20 cellular contexts compared by ENCODE assay signal in the genomic region with DNA sequence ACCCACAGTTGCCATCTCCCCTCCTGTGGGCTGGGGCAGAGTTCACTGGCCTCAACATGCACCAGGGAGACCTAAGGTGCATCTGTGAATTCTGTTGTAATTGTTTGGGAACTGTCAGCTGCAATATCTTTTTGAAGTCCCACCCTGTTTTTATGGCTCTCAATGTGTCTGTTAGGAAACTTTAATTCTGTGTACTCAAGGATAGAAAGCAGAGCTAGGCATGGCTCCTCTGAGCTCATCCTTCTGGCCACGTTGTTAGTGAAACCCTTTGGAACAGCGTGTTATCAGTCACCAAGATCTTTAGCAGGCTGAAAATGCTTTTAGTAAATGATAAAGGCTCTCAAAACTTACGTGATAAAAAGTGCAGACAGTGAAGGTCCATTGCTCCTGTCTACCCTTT. TPM values are rescaled to one million over a fixed set of nuclear protein-coding genes. Genes with fewer than 3 reads are reported as not detected.
DNase-seq lines count a peak whose midpoint lies in the region; ATAC-seq, FAIRE-seq and TF ChIP-seq lines count a peak whose summit lies in the region.
"Had no signal": no experiment of that assay in that cellular context is flagged by ENCODE, and none has a peak within 500 bp of the region (broad histone marks: within the 10 kb centered on the region; RNA-seq: fewer than 3 reads in every experiment).

No MANE protein-coding gene starts in this region.

- H3K27ac ChIP-seq in mammary epithelial cell (ENCODE audit: insufficient read depth, low read depth, low read length) (peak overlapping the region; percentile 93), breast epithelium (peak overlapping the region in 1 of 2 donors; percentile 0), astrocyte (ENCODE audit: low read depth, low read length) (peak overlapping the region; percentile 62), keratinocyte (ENCODE audit: control insufficient read depth, insufficient read depth, low read length) (peak overlapping the region; percentile 98), small intestine (ENCODE audit: low read depth in 1 of 2, low read length in 1 of 2) (no peak overlapping the region), gastroesophageal sphincter (no peak overlapping the region)
- H3K27ac ChIP-seq: 22Rv1, ascending aorta, HL-60 had no signal

- no peak for TF ChIP-seq POLR2A in breast epithelium (IDR thresholded peaks at IDR 0.05)
- no peak for TF ChIP-seq POLR2A in H54 (IDR thresholded peaks at IDR 0.05; ENCODE audit: low read depth, low read length)
- TF ChIP-seq POLR2A in gastroesophageal sphincter (IDR thresholded peaks at IDR 0.05): no peak

- dilution Hi-C loops in mammary epithelial cell (cut with HindIII; ENCODE audit: low sequenced_read_pairs) (loop anchor here (5.0 kb wide), 3 partner anchors 68 to 187 kb away; no protein-coding TSS in a partner anchor), keratinocyte (cut with MboI; ENCODE audit: extremely low pct_ligation_motif_present, low sequenced_read_pairs) (no loop called here)

- H3K27me3 Mint-ChIP-seq in astrocyte (ENCODE audit: low read depth, unreplicated experiment): peaks cover 3% of the 10 kb centered on the region

- in situ Hi-C loops in mammary epithelial cell (cut with MboI; ENCODE audit: low sequenced_read_pairs in 2 of 2): no loop called here

- no peak for TF ChIP-seq EP300 in gastroesophageal sphincter (IDR thresholded peaks at IDR 0.05)

- H3K36me3 Mint-ChIP-seq in astrocyte (ENCODE audit: low read depth, unreplicated experiment): no peaks in the 10 kb centered on the region

- FAIRE-seq in astrocyte (lab: Jason Lieb, UNC): no peak
- FAIRE-seq in keratinocyte (lab: Jason Lieb, UNC): no peak
- FAIRE-seq in small intestine (lab: Jason Lieb, UNC): no peak
- FAIRE-seq in H54 (lab: Jason Lieb, UNC): no peak

- H3K36me3 ChIP-seq in mammary epithelial cell (ENCODE audit: insufficient read depth, low read length) (no peaks in the 10 kb centered on the region), breast epithelium (no peaks in the 10 kb centered on the region), astrocyte (ENCODE audit: insufficient read depth, low read length) (no peaks in the 10 kb centered on the region), keratinocyte (ENCODE audit: control insufficient read depth in 2 of 2, extremely low read depth in 1 of 2, insufficient read depth in 2 of 2, low read length in 2 of 2) (no peaks in the 10 kb centered on the region), small intestine (ENCODE audit: control insufficient read depth in 2 of 2, insufficient read depth in 2 of 2, low read length in 2 of 2) (no peaks in the 10 kb centered on the region), gastroesophageal sphincter (no peaks in the 10 kb centered on the region)
- H3K36me3 ChIP-seq: ascending aorta, HAP-1 had no signal

- H3K79me2 ChIP-seq in mammary epithelial cell (ENCODE audit: insufficient read depth, low read length) (no peaks in the 10 kb centered on the region), astrocyte (ENCODE audit: insufficient read depth, low read length) (no peaks in the 10 kb centered on the region), keratinocyte (ENCODE audit: control insufficient read depth, insufficient read depth, low read length) (no peaks in the 10 kb centered on the region)

- H3K27ac Mint-ChIP-seq in astrocyte (ENCODE audit: unreplicated experiment): peak overlapping the region; percentile 88

- no peak for TF ChIP-seq CTCF in mammary epithelial cell (conservative IDR thresholded peaks at IDR 0.05 in 1 of 2, IDR thresholded peaks at IDR 0.05 in 1 of 2; ENCODE audit: extremely low read depth in 1 of 2, insufficient read depth in 1 of 2, low read depth in 1 of 2, low read length in 2 of 2)
- TF ChIP-seq CTCF in breast epithelium (IDR thresholded peaks at IDR 0.05): no peak
- TF ChIP-seq CTCF in astrocyte (IDR thresholded peaks at IDR 0.05; ENCODE audit: insufficient read depth, low read depth, low read length): no peak
- TF ChIP-seq CTCF in keratinocyte (optimal IDR thresholded peaks at IDR 0.05 in 1 of 3, IDR thresholded peaks at IDR 0.05 in 1 of 3, conservative IDR thresholded peaks at IDR 0.05 in 1 of 3; ENCODE audit: extremely low read depth in 1 of 3, insufficient read depth in 2 of 3, low read length in 3 of 3): no peak
- no peak for TF ChIP-seq CTCF in gastroesophageal sphincter (IDR thresholded peaks at IDR 0.05)
- no peak for TF ChIP-seq CTCF in omental fat pad (IDR thresholded peaks at IDR 0.05)

- ATAC-seq in gastroesophageal sphincter (no peak), omental fat pad (ENCODE audit: low FRiP score) (no peak)
- ATAC-seq: left ventricle myocardium superior had no signal

- intact Hi-C loops in mammary epithelial cell (cut with micrococcal nuclease): loop anchor here (2.0 kb wide), 1 partner anchor 34 kb away; the partner anchor contains the start of gene MTMR10
- intact Hi-C loops in breast epithelium (cut with DNase I; ENCODE audit: low total_unique reads): no loop called here

- H3K9me3 ChIP-seq in mammary epithelial cell (replicated peaks; ENCODE audit: insufficient read depth, low read length) (no peaks in the 10 kb centered on the region), breast epithelium (no peaks in the 10 kb centered on the region), astrocyte (ENCODE audit: insufficient read depth, low read depth, low read length) (no peaks in the 10 kb centered on the region), keratinocyte (ENCODE audit: control insufficient read depth, low read depth, low read length) (no peaks in the 10 kb centered on the region), small intestine (ENCODE audit: control insufficient read depth, low read depth) (no peaks in the 10 kb centered on the region), gastroesophageal sphincter (no peaks in the 10 kb centered on the region)
- H3K9me3 ChIP-seq: ascending aorta, HAP-1 had no signal

- peak overlapping the region; percentile 79 for H2AFZ ChIP-seq in mammary epithelial cell (ENCODE audit: low read depth, low read length)
- H2AFZ ChIP-seq in astrocyte (ENCODE audit: low read depth, low read length): peak overlapping the region; percentile 6
- H2AFZ ChIP-seq in keratinocyte (ENCODE audit: control insufficient read depth, low read length): peak overlapping the region; percentile 84

- H3K4me1 Mint-ChIP-seq in astrocyte (ENCODE audit: low read depth, unreplicated experiment): peaks cover 22% of the 10 kb centered on the region
- H3K4me1 Mint-ChIP-seq: neural crest cell had no signal

- BruUV-seq in mammary epithelial cell (replicated peaks; lab: Mats Ljungman, UMichigan): no TSS peak

- DNase-seq in mammary epithelial cell: no peak
- DNase-seq in breast epithelium (ENCODE audit: low spot score in 2 of 2): no peak
- DNase-seq in astrocyte (ENCODE audit: low read depth): peak; percentile 21
- no peak for DNase-seq in keratinocyte (ENCODE audit: low read depth, low spot score)
- DNase-seq in small intestine: peak; percentile 24
- DNase-seq in H54 (ENCODE audit: insufficient read length, low spot score): no peak
- no peak for DNase-seq in omental fat pad (ENCODE audit: low spot score)
- DNase-seq: activated CD4-positive, alpha-beta T cell treated with anti-CD3 and anti-CD28 coated beads, Interleukin-2, amount 50 U/mL, for 4 hours; COR-L47; effector CD8-positive, alpha-beta T cell; left ventricle myocardium superior; NCI-H2029; NCI-H526 treated with DMSO at 0.1 percent for 48 hours; T-helper 9 cell had no signal

- 4% methylated on average over 3 of the region's 3 CpGs for WGBS in mammary epithelial cell (ENCODE audit: low coverage, missing lambda C conversion rate)
- 15 to 28% (median 17%) methylated on average over 3 of the region's 3 CpGs for WGBS in small intestine, 3 donors
- WGBS in gastroesophageal sphincter (ENCODE audit: low coverage in 1 of 2), 2 donors: 22 to 57% methylated on average over 1 to 3 of the region's 3 CpGs

- H3K27me3 ChIP-seq in mammary epithelial cell (ENCODE audit: insufficient read depth, low read length) (no peaks in the 10 kb centered on the region), breast epithelium (no peaks in the 10 kb centered on the region), astrocyte (ENCODE audit: insufficient read depth, low read length) (no peaks in the 10 kb centered on the region), keratinocyte (ENCODE audit: control insufficient read depth, extremely low read depth, insufficient read depth, low read length) (no peaks in the 10 kb centered on the region), small intestine (ENCODE audit: control insufficient read depth in 2 of 2, insufficient read depth in 2 of 2, low read length in 2 of 2) (no peaks in the 10 kb centered on the region), gastroesophageal sphincter (no peaks in the 10 kb centered on the region)
- H3K27me3 ChIP-seq: ascending aorta had no signal

- CTCF ChIA-PET in mammary epithelial cell (lab: Charles Lee; ENCODE audit: low non-redundant PET): no interaction called here

- H3K9me1 ChIP-seq in keratinocyte (ENCODE audit: control insufficient read depth, extremely low read depth, insufficient read depth, low read length): no peaks in the 10 kb centered on the region

- H3K4me3 Mint-ChIP-seq in astrocyte (ENCODE audit: unreplicated experiment): no peak overlapping the region
- H3K4me3 Mint-ChIP-seq: neural crest cell had no signal

- H3K4me3 ChIP-seq in mammary epithelial cell (replicated peaks in 1 of 3; ENCODE audit: insufficient read depth in 1 of 3, low read depth in 2 of 3, low read length in 3 of 3) (no peak overlapping the region), breast epithelium (no peak overlapping the region), astrocyte (ENCODE audit: insufficient read depth, low read depth, low read length) (no peak overlapping the region), keratinocyte (ENCODE audit: control insufficient read depth in 2 of 3, extremely low read depth in 1 of 3, insufficient read depth in 2 of 3, low read depth in 1 of 3, low read length in 3 of 3) (peak overlapping the region in 1 of 3 experiments; percentile 48), small intestine (ENCODE audit: low read depth in 1 of 2, low read length in 2 of 2) (no peak overlapping the region), gastroesophageal sphincter (no peak overlapping the region)
- H3K4me3 ChIP-seq: ascending aorta, HAP-1 had no signal

- no peaks in the 10 kb centered on the region for H3K9me3 Mint-ChIP-seq in astrocyte (ENCODE audit: unreplicated experiment)
- H3K9me3 Mint-ChIP-seq: neural crest cell had no signal

- H4K20me1 ChIP-seq in mammary epithelial cell (ENCODE audit: insufficient read depth, low read length) (no peaks in the 10 kb centered on the region), astrocyte (ENCODE audit: insufficient read depth, low read length) (no peaks in the 10 kb centered on the region), keratinocyte (ENCODE audit: control insufficient read depth, extremely low read depth, insufficient read depth, low read length) (no peaks in the 10 kb centered on the region)

- H3K9ac ChIP-seq in mammary epithelial cell (ENCODE audit: insufficient read depth, low read length) (no peak overlapping the region), astrocyte (ENCODE audit: low read length) (peak overlapping the region; percentile 27), keratinocyte (ENCODE audit: control insufficient read depth, extremely low read depth, insufficient read depth, low read length) (peak overlapping the region; percentile 77)

- H3K4me2 ChIP-seq in mammary epithelial cell (ENCODE audit: insufficient read depth, low read depth, low read length) (peak overlapping the region; percentile 61), astrocyte (ENCODE audit: low read length) (peak overlapping the region; percentile 57), keratinocyte (ENCODE audit: control insufficient read depth, extremely low read depth, insufficient read depth, low read depth, low read length) (peak overlapping the region; percentile 91)

- H3K4me1 ChIP-seq in mammary epithelial cell (ENCODE audit: insufficient read depth, low read length): peaks cover 30% of the 10 kb centered on the region
- no peaks in the 10 kb centered on the region for H3K4me1 ChIP-seq in breast epithelium
- H3K4me1 ChIP-seq in astrocyte (ENCODE audit: insufficient read depth, low read length): peaks cover 22% of the 10 kb centered on the region
- H3K4me1 ChIP-seq in keratinocyte (ENCODE audit: control insufficient read depth, extremely low read depth, insufficient read depth, low read length): peaks cover 30% of the 10 kb centered on the region
- no peaks in the 10 kb centered on the region for H3K4me1 ChIP-seq in small intestine (ENCODE audit: control insufficient read depth in 2 of 2, insufficient read depth in 1 of 2, low read depth in 1 of 2, low read length in 1 of 2)
- peaks cover 0 to 3% (median 0%) of the 10 kb centered on the region in 3 donors for H3K4me1 ChIP-seq in gastroesophageal sphincter
- H3K4me1 ChIP-seq: ascending aorta had no signal

RNA-seq across cellular contexts. Expression of gene MTMR10, which starts 33.6 kb away (rescaled TPM):
- 10 to 100 TPM; 15.8 to 17.9 TPM for total RNA-seq in mammary epithelial cell
- 6.7 TPM for polyA plus RNA-seq in mammary epithelial cell
- polyA minus RNA-seq in mammary epithelial cell: 30.0 TPM
- 10 to 100 TPM; 31.5 to 46.9 (median 35.7) TPM for total RNA-seq in breast epithelium
- 11.9 and 14.8 TPM in 2 replicates for total RNA-seq in astrocyte
- 10.8 to 16.2 TPM (median 15.5 TPM) in 3 replicates for polyA plus RNA-seq in keratinocyte
- polyA plus RNA-seq in keratinocyte (2011; ENCODE audit: low read depth): 2.5 TPM
- polyA plus RNA-seq in keratinocyte (2011; cell fraction: cytosol; rRNA removed): 8.1 and 13.5 TPM in 2 replicates
- 15.2 and 18.7 TPM in 2 replicates for polyA plus RNA-seq in keratinocyte (2011; cell fraction: nucleus; rRNA removed)
- polyA plus RNA-seq in keratinocyte (2012; ENCODE audit: low replicate concordance): 5.2 and 10.5 TPM in 2 replicates
- 8.4 to 24.5 TPM (median 14.5 TPM) in 3 replicates for polyA minus RNA-seq in keratinocyte
- polyA minus RNA-seq in keratinocyte (2011; cell fraction: cytosol; rRNA and poly(A)+ RNA removed): 18.2 TPM
- polyA minus RNA-seq in keratinocyte (2011; cell fraction: nucleus; rRNA and poly(A)+ RNA removed): 15.9 and 32.6 TPM in 2 replicates
- 10 to 100 TPM; 11.0 to 26.8 (median 17.8) TPM for polyA plus RNA-seq in small intestine
- 10 to 100 TPM; 25.4 to 35.0 (median 32.4) TPM for total RNA-seq in gastroesophageal sphincter
- total RNA-seq in omental fat pad: 10 to 100 TPM; 40.6 to 70.0 (median 46.6) TPM

Comparison
In these comparisons a context has a peak if more than half of its experiments do, and no peak if none do; other contexts are left out.
1. DNase-seq: peak in astrocyte (single experiment) and small intestine (single experiment); none in mammary epithelial cell (single experiment), breast epithelium (0 of 2), keratinocyte (single experiment), H54 (single experiment) and omental fat pad (single experiment).
2. H2AFZ ChIP-seq: peak in every context shown above with its lines; median percentile 84 in keratinocyte; 79 in mammary epithelial cell; 6 in astrocyte.
3. H3K27ac ChIP-seq: peak in mammary epithelial cell (single experiment), astrocyte (single experiment) and keratinocyte (single experiment); none in small intestine (0 of 2) and gastroesophageal sphincter (0 of 4).
4. Peak in every context shown above with its lines, with median percentiles within 50 percentile points of each other: H3K4me2 ChIP-seq.